In the genomic region with DNA sequence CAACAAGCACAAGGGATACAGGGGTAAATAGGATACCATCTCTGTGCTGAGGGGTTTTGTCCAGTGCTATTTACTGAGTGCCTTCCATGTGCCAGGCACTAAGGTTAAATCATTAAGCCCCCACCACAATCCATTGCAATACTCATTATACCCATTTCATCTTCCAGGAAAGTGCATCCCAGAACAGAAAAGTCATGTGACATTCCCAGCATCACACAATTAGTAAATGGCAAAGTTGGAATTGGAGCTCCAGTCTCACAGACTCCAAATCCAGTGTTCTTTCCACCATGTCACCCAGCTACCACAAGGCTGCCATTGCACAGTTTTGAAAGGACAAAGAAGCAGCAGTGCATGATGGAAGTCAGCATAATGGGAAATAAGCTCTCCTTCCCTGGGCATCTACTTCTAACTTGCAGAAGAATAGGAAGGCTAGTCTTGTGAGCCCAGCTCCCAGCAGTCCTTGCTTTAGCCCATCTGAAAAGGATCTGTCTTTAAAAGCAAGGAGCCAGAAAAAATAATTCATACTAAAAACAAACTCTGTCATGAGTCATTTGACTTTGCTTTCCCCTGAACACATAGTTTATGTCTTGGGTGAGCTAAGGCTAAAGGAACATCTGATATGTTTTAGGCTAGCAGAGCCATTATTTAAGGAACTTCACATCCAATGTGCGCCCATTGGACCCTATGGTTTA, we compare ENCODE assay signal across 16 cellular contexts.
DNase-seq lines count a peak whose midpoint lies in the region; ATAC-seq and TF ChIP-seq lines count a peak whose summit lies in the region.
"Had no signal": no experiment of that assay in that cellular context is flagged by ENCODE, and none has a peak within 500 bp of the region (broad histone marks: within the 10 kb centered on the region; RNA-seq: fewer than 3 reads in every experiment).

No MANE protein-coding gene starts in this region.

- DNase-seq in AG09319 (ENCODE audit: extremely low read depth, low read depth) (peak; percentile 56), adipocyte (ENCODE audit: low read depth) (peak; percentile 77), fibroblast of pulmonary artery (ENCODE audit: low read depth) (peak; percentile 43), renal cortical epithelial cell (ENCODE audit: low read depth) (peak; percentile 45), NCI-H1105 (lab: John Stamatoyannopoulos, UW) (no peak), occipital lobe (lab: John Stamatoyannopoulos, UW) (no peak)
- DNase-seq: activated gamma-delta T cell treated with Interleukin-2 at 50 U/mL for 16 hours; BE2C; effector memory CD8-positive, alpha-beta T cell; immature natural killer cell; naive thymus-derived CD8-positive, alpha-beta T cell; NCI-H1436 treated with DMSO at 0.1 percent for 48 hours; T-helper 1 cell had no signal

- H3K9me3 ChIP-seq in adipocyte (ENCODE audit: control insufficient read depth, low read length) = no peaks in the 10 kb centered on the region
- H3K9me3 ChIP-seq: BE2C had no signal

- H3K4me3 ChIP-seq in adipocyte (ENCODE audit: low read length) (peak overlapping the region; percentile 23), fibroblast of pulmonary artery (replicated peaks; ENCODE audit: low read depth, low read length) (no peak overlapping the region)

- H3K27me3 ChIP-seq in adipocyte (replicated peaks; ENCODE audit: control insufficient read depth, insufficient read depth, low read length) = no peaks in the 10 kb centered on the region
- H3K27me3 ChIP-seq: BE2C had no signal

- H3K9ac ChIP-seq in adipocyte (ENCODE audit: low read length) = peak overlapping the region; percentile 81

- TF ChIP-seq CTCF in AG09319 (IDR thresholded peaks at IDR 0.05; ENCODE audit: low read depth, low read length) = no peak
- TF ChIP-seq CTCF in fibroblast of pulmonary artery (IDR thresholded peaks at IDR 0.05; ENCODE audit: low read length, missing control alignments) = no peak

- no peaks in the 10 kb centered on the region for H3K36me3 ChIP-seq in adipocyte (ENCODE audit: control insufficient read depth, insufficient read depth, low read length, severe bottlenecking)
- H3K36me3 ChIP-seq: BE2C had no signal

- ATAC-seq in HG03139 (IDR thresholded peaks at IDR 0.05; ENCODE audit: unreplicated experiment) = no peak
- ATAC-seq in HG03039 (IDR thresholded peaks at IDR 0.05; ENCODE audit: unreplicated experiment) = no peak
- ATAC-seq: effector memory CD8-positive, alpha-beta T cell; naive thymus-derived CD8-positive, alpha-beta T cell; stimulated activated effector memory CD8-positive, alpha-beta T cell treated with anti-CD3 and anti-CD28 coated beads, Interleukin-12 subunit alpha, Interleukin-12 subunit beta, amount 100 ng/mL, for 72 hours had no signal

- peaks cover 90% of the 10 kb centered on the region for H3K4me1 ChIP-seq in adipocyte (ENCODE audit: control insufficient read depth, insufficient read depth, low read length)
- H3K4me1 ChIP-seq: BE2C had no signal

Comparison
In these comparisons a context has a peak if more than half of its experiments do, and no peak if none do; other contexts are left out.
1. DNase-seq: peak in AG09319 (single experiment), adipocyte (single experiment), fibroblast of pulmonary artery (single experiment) and renal cortical epithelial cell (single experiment); none in NCI-H1105 (single experiment) and occipital lobe (single experiment).